6 cellular contexts compared by ENCODE assay signal in genomic region chr6:34899748-34900147, GRCh38. TPM values are rescaled to one million over a fixed set of nuclear protein-coding genes. Genes with fewer than 3 reads are reported as not detected.
DNase-seq lines count a peak whose midpoint lies in the region; FAIRE-seq and TF ChIP-seq lines count a peak whose summit lies in the region.
"Not testable (repeated sequence)": the region's sequence is repeated elsewhere in the genome, so short reads cannot be mapped to it uniquely, and the experiment has no call there.

No MANE protein-coding gene starts in this region.

- H3K27ac ChIP-seq in hepatocyte, result peak overlapping the region; percentile 26

- H3K27me3 ChIP-seq in hepatocyte, result not testable (repeated sequence)

- not testable (repeated sequence) for DNase-seq in GM12891 (ENCODE audit: insufficient read length, low spot score); HTR-8/SVneo (ENCODE audit: insufficient read length, low spot score); hepatocyte (ENCODE audit: low spot score); neural crest cell (ENCODE audit: low read depth, low spot score); urothelium cell line (ENCODE audit: low spot score)

- H2AFZ ChIP-seq in hepatocyte, result not testable (repeated sequence)

- not testable (repeated sequence) for H3K9me3 Mint-ChIP-seq in dendritic cell treated with granulocyte-macrophage colony-stimulating factor and Interleukin-4, amounts not matched to agents 40 ng/mL and 50 ng/mL, for 4 days; neural crest cell

- intact Hi-C loops in dendritic cell treated with granulocyte-macrophage colony-stimulating factor and Interleukin-4, amounts not matched to agents 40 ng/mL and 50 ng/mL, for 4 days (cut with micrococcal nuclease), result not testable (repeated sequence)

- H3K9me3 ChIP-seq in hepatocyte (ENCODE audit: low read depth), result not testable (repeated sequence)

- peak overlapping the region; percentile 51 for H3K27ac Mint-ChIP-seq in dendritic cell treated with granulocyte-macrophage colony-stimulating factor and Interleukin-4, amounts not matched to agents 40 ng/mL and 50 ng/mL, for 4 days
- peak overlapping the region; percentile 14 for H3K27ac Mint-ChIP-seq in neural crest cell (ENCODE audit: unreplicated experiment)

- not testable (repeated sequence) for H3K4me1 ChIP-seq in hepatocyte (ENCODE audit: insufficient read depth)

- not testable (repeated sequence) for H3K9me2 ChIP-seq in hepatocyte (replicated peaks; ENCODE audit: insufficient read depth)

- WGBS in hepatocyte (ENCODE audit: low lambda C conversion rate, missing lambda C conversion rate), result 89% methylated on average over 1 of the region's 1 CpG

- not testable (repeated sequence) for H3K4me2 ChIP-seq in hepatocyte

- not testable (repeated sequence) for TF ChIP-seq CTCF in hepatocyte (IDR thresholded peaks at IDR 0.05; ENCODE audit: poor library complexity); neural crest cell (conservative IDR thresholded peaks at IDR 0.05)

- H3K4me3 ChIP-seq in hepatocyte, result not testable (repeated sequence)

- peaks cover 95% of the 10 kb centered on the region for H3K79me2 ChIP-seq in hepatocyte

- H3K27me3 Mint-ChIP-seq in dendritic cell treated with granulocyte-macrophage colony-stimulating factor and Interleukin-4, amounts not matched to agents 40 ng/mL and 50 ng/mL, for 4 days; neural crest cell (ENCODE audit: low read depth): not testable (repeated sequence)

- FAIRE-seq in GM12891 (lab: Jason Lieb, UNC) (peak; percentile 47), HTR-8/SVneo (lab: Jason Lieb, UNC) (peak; percentile 76), urothelium cell line (lab: Jason Lieb, UNC) (peak; percentile 68)

- not testable (repeated sequence) for TF ChIP-seq POLR2A in GM12891 (IDR thresholded peaks at IDR 0.05; ENCODE audit: low read depth, low read length)

- peaks cover 25% of the 10 kb centered on the region for H3K4me1 Mint-ChIP-seq in dendritic cell treated with granulocyte-macrophage colony-stimulating factor and Interleukin-4, amounts not matched to agents 40 ng/mL and 50 ng/mL, for 4 days (ENCODE audit: low read depth)
- H3K4me1 Mint-ChIP-seq in neural crest cell, result not testable (repeated sequence)

- peaks cover 11% of the 10 kb centered on the region for H3K36me3 Mint-ChIP-seq in dendritic cell treated with granulocyte-macrophage colony-stimulating factor and Interleukin-4, amounts not matched to agents 40 ng/mL and 50 ng/mL, for 4 days (ENCODE audit: low read depth)
- H3K36me3 Mint-ChIP-seq in neural crest cell (ENCODE audit: low read depth), result not testable (repeated sequence)

- H3K36me3 ChIP-seq in hepatocyte (replicated peaks; ENCODE audit: insufficient read depth, low read depth), result not testable (repeated sequence)

- not testable (repeated sequence) for H3K4me3 Mint-ChIP-seq in dendritic cell treated with granulocyte-macrophage colony-stimulating factor and Interleukin-4, amounts not matched to agents 40 ng/mL and 50 ng/mL, for 4 days; neural crest cell

- H4K20me1 ChIP-seq in hepatocyte (ENCODE audit: insufficient read depth, poor library complexity, severe bottlenecking), result not testable (repeated sequence)

RNA-seq across cellular contexts. Expression of gene ANKS1A, which starts 10.7 kb away (rescaled TPM):
- polyA plus RNA-seq in GM12891 (2012; ENCODE audit: low read depth, missing spikeins), result 1.9 TPM
- total RNA-seq in hepatocyte, result 18.5 and 25.4 TPM in 2 replicates
- polyA plus RNA-seq in hepatocyte, result 15.9 and 17.5 TPM in 2 replicates
- 32.0 and 33.2 TPM in 2 replicates for total RNA-seq in neural crest cell

RNA-seq across cellular contexts. Expression of gene TAF11, which starts 11.9 kb away (rescaled TPM):
- 29.3 TPM for polyA plus RNA-seq in GM12891 (2012; ENCODE audit: low read depth, missing spikeins)
- total RNA-seq in hepatocyte (43.9 and 47.6 TPM in 2 replicates), neural crest cell (48.6 and 53.1 TPM in 2 replicates)
- polyA plus RNA-seq in hepatocyte, result 33.1 and 38.6 TPM in 2 replicates
